In the genomic region with DNA sequence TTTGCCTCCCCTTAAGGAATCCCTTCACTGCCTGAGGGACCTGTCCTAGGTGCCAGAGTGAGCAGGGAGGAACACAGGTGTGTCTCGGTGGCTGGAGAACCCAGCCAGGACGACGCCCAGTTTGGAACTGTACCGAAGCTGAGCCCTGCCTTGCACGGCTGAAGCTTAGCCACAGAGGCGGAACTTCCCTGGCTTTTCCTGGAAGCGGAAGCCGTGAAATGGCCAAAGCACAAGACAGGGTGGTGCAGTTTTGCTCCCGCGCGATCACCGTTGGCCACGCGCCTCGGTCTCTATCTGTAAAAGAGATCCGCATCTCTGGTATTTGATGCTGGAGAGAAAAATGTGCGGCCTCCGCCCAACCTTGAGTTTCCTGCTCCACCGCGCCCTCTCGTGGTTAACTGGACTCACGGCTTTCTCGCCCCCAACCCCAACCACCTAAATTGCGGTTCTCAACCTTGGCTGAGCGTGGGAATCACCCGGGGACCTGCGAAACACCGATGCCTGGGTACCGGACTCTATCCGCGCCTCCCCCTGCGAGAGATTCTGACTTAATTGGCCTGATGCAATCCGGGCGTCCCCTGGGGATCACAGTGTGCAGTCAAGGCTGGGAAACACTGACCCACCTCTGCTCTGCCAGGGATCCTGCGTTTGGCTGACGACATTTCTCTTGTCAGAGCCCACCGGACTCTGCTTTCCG, we compare ENCODE assay signal across 8 cellular contexts.
DNase-seq lines count a peak whose midpoint lies in the region; ATAC-seq and TF ChIP-seq lines count a peak whose summit lies in the region.

No MANE protein-coding gene starts in this region.

- H3K4me1 ChIP-seq in A673 (ENCODE audit: insufficient read depth, low read length, poor library complexity, severe bottlenecking) = peaks cover 7% of the 10 kb centered on the region

- peak overlapping the region in 2 of 3 experiments; percentile 47 to 76 for H3K27ac Mint-ChIP-seq in nephron
- H3K27ac Mint-ChIP-seq in stimulated activated memory B cell treated with anti-CD40 and anti-IgM and Interleukin-4, amounts not matched to agents 10 μg/mL and 1 μg/mL and 100 μg/mL, for 72 hours = no peak overlapping the region

- no peaks in the 10 kb centered on the region for H3K36me3 Mint-ChIP-seq in nephron (ENCODE audit: low read depth)
- no peaks in the 10 kb centered on the region for H3K36me3 Mint-ChIP-seq in stimulated activated memory B cell treated with anti-CD40 and anti-IgM and Interleukin-4, amounts not matched to agents 10 μg/mL and 1 μg/mL and 100 μg/mL, for 72 hours

- peaks cover 12% of the 10 kb centered on the region for H3K4me1 Mint-ChIP-seq in nephron
- H3K4me1 Mint-ChIP-seq in stimulated activated memory B cell treated with anti-CD40 and anti-IgM and Interleukin-4, amounts not matched to agents 10 μg/mL and 1 μg/mL and 100 μg/mL, for 72 hours = peaks cover 12% of the 10 kb centered on the region

- DNase-seq in A673 (ENCODE audit: low spot score) = peak; percentile 83
- peak; percentile 70 for DNase-seq in HuH-7.5 (ENCODE audit: low spot score)
- peak; percentile 60 for DNase-seq in RKO (ENCODE audit: low spot score)
- DNase-seq in activated T-helper 1 cell treated with anti-CD3 and anti-CD28 coated beads, Interleukin-2, amount 50 U/mL, for 16 hours (ENCODE audit: low read depth in 1 of 2, low spot score in 1 of 2) = peak; percentile 64 to 80
- DNase-seq in fibroblast of pulmonary artery (ENCODE audit: low read depth) = peak; percentile 79

- ATAC-seq in GM18867 (IDR thresholded peaks at IDR 0.05; ENCODE audit: unreplicated experiment) = peak; percentile 58
- peak; percentile 58 for ATAC-seq in stimulated activated memory B cell treated with anti-CD40 and anti-IgM and Interleukin-4, amounts not matched to agents 10 μg/mL and 1 μg/mL and 100 μg/mL, for 72 hours

- POLR2A ChIA-PET in A673 (lab: Charles Lee; ENCODE audit: low non-redundant PET) = no interaction called here

- H3K4me3 ChIP-seq in A673 (ENCODE audit: low read depth, low read length, poor library complexity, severe bottlenecking) (peak overlapping the region; percentile 28), fibroblast of pulmonary artery (replicated peaks; ENCODE audit: low read depth, low read length) (peak overlapping the region; percentile 41)

- peak overlapping the region; percentile 62 to 76 (median 63) for H3K4me3 Mint-ChIP-seq in nephron
- H3K4me3 Mint-ChIP-seq in stimulated activated memory B cell treated with anti-CD40 and anti-IgM and Interleukin-4, amounts not matched to agents 10 μg/mL and 1 μg/mL and 100 μg/mL, for 72 hours = peak overlapping the region; percentile 23

- H3K27ac ChIP-seq in A673 (ENCODE audit: low read depth, low read length, poor library complexity, severe bottlenecking) = no peak overlapping the region

- peaks cover 3% of the 10 kb centered on the region for H3K9me3 ChIP-seq in A673 (ENCODE audit: low read depth, low read length, poor library complexity, severe bottlenecking)

- H3K36me3 ChIP-seq in A673 (ENCODE audit: insufficient read depth, low read length, poor library complexity, severe bottlenecking) = no peaks in the 10 kb centered on the region

- H3K9me3 Mint-ChIP-seq in nephron = peaks cover 14% of the 10 kb centered on the region
- peaks cover 11% of the 10 kb centered on the region for H3K9me3 Mint-ChIP-seq in stimulated activated memory B cell treated with anti-CD40 and anti-IgM and Interleukin-4, amounts not matched to agents 10 μg/mL and 1 μg/mL and 100 μg/mL, for 72 hours

- CTCF ChIA-PET in A673 (lab: Charles Lee) = interaction anchor here (0.5 to 0.6 kb wide), 2 partner anchors 113 to 160 kb away, joined by 3 read pairs; no protein-coding TSS in a partner anchor

- peaks cover 9% of the 10 kb centered on the region for H3K27me3 ChIP-seq in A673 (replicated peaks; ENCODE audit: insufficient read depth, low read depth, low read length, poor library complexity)

- intact Hi-C loops in A673 (cut with micrococcal nuclease; ENCODE audit: unreplicated experiment) = loop anchor here (1.0 kb wide), 1 partner anchor 113 kb away; no protein-coding TSS in a partner anchor

- BruUV-seq in A673 (replicated peaks; lab: Mats Ljungman, UMichigan) = no TSS peak

- H3K27me3 Mint-ChIP-seq in nephron (ENCODE audit: low read depth) = peaks cover 18% of the 10 kb centered on the region
- H3K27me3 Mint-ChIP-seq in stimulated activated memory B cell treated with anti-CD40 and anti-IgM and Interleukin-4, amounts not matched to agents 10 μg/mL and 1 μg/mL and 100 μg/mL, for 72 hours = peaks cover 67% of the 10 kb centered on the region

- TF ChIP-seq CTCF in A673 (conservative IDR thresholded peaks at IDR 0.05; ENCODE audit: low read depth, low read length) = peak; percentile 91
- peak; percentile 87 for TF ChIP-seq CTCF in fibroblast of pulmonary artery (IDR thresholded peaks at IDR 0.05; ENCODE audit: low read length, missing control alignments)
- TF ChIP-seq CTCF in nephron (IDR thresholded peaks at IDR 0.05; ENCODE audit: unreplicated experiment in 3 of 3) = peak; percentile 78 to 79 (median 78)
